Comparison of ENCODE assay signal across 9 cellular contexts in the genomic region with DNA sequence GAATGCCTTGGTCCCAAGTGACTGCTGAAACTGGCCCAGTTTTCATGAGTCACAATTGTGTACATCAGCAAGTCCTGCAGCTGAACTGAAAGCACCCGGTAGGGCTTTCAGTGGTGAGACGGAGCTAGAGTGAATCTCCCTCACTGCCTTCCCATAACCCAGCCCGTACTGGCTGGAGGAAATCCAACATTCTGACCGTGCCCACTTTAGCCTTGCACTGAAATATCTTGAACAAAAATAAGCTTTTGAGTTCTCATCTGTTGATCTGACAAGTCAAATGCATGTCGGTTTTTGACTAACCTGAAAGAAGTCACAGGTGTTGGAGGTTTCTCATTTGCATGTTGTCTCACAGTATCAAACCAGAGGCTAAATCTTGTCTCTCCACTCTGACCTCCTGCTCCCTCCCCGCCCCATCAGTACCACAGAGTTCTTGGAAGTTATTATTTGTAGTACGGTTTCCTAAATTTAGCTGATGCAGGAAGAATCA. TPM values are rescaled to one million over a fixed set of nuclear protein-coding genes. Genes with fewer than 3 reads are reported as not detected.
DNase-seq lines count a peak whose midpoint lies in the region; ATAC-seq and TF ChIP-seq lines count a peak whose summit lies in the region.
"Had no signal": no experiment of that assay in that cellular context is flagged by ENCODE, and none has a peak within 500 bp of the region (broad histone marks: within the 10 kb centered on the region; RNA-seq: fewer than 3 reads in every experiment).

No MANE protein-coding gene starts in this region.

- peak; percentile 85 for DNase-seq in GM13976 (ENCODE audit: low spot score)
- peak; percentile 72 for DNase-seq in HS-5 (ENCODE audit: low read depth)
- peak; percentile 89 for DNase-seq in fibroblast of gingiva (ENCODE audit: low read depth)
- DNase-seq in stimulated activated CD8-positive, alpha-beta memory T cell treated with anti-CD3 and anti-CD28 coated beads, Interleukin-4, amount 100 ng/mL, for 48 hours, result peak; percentile 47
- DNase-seq in CD4-positive, alpha-beta T cell, result no peak
- DNase-seq in mesothelial cell of epicardium (ENCODE audit: low spot score in 2 of 2, unreplicated experiment in 2 of 2), result no peak
- DNase-seq in NCI-H2029 treated with DMSO at 0.1 percent for 48 hours (lab: John Stamatoyannopoulos, UW), result no peak

- H3K4me1 Mint-ChIP-seq in CD4-positive, alpha-beta T cell (ENCODE audit: low read depth), result no peaks in the 10 kb centered on the region
- no peaks in the 10 kb centered on the region for H3K4me1 Mint-ChIP-seq in mesothelial cell of epicardium

- no peaks in the 10 kb centered on the region for H3K36me3 Mint-ChIP-seq in CD4-positive, alpha-beta T cell (ENCODE audit: low read depth)
- H3K36me3 Mint-ChIP-seq in mesothelial cell of epicardium, result no peaks in the 10 kb centered on the region

- H3K9me3 Mint-ChIP-seq in CD4-positive, alpha-beta T cell, result no peaks in the 10 kb centered on the region
- H3K9me3 Mint-ChIP-seq in mesothelial cell of epicardium, result peaks cover 7% of the 10 kb centered on the region

- no peak overlapping the region for H3K4me3 Mint-ChIP-seq in CD4-positive, alpha-beta T cell
- H3K4me3 Mint-ChIP-seq in mesothelial cell of epicardium, result no peak overlapping the region

- TF ChIP-seq CTCF in GM13976 (IDR thresholded peaks at IDR 0.05; ENCODE audit: borderline replicate concordance, control extremely low read depth, extremely low read depth, insufficient read depth, missing control alignments), result no peak
- no peak for TF ChIP-seq CTCF in CD4-positive, alpha-beta T cell (IDR thresholded peaks at IDR 0.05)
- TF ChIP-seq CTCF in mesothelial cell of epicardium (IDR thresholded peaks at IDR 0.05; ENCODE audit: unreplicated experiment), result no peak

- in situ Hi-C loops in GM13976 (cut with MboI; ENCODE audit: low sequenced_read_pairs, unreplicated experiment), result no loop called here

- no peak overlapping the region for H3K27ac ChIP-seq in CD4-positive, alpha-beta T cell (ENCODE audit: low read depth, low read length)

- no peaks in the 10 kb centered on the region for H3K27me3 ChIP-seq in CD4-positive, alpha-beta T cell (ENCODE audit: control insufficient read depth, insufficient read depth, low read length)

- CTCF ChIA-PET in CD4-positive, alpha-beta T cell (lab: Charles Lee), result no interaction called here

- H3K27me3 Mint-ChIP-seq in CD4-positive, alpha-beta T cell, result no peaks in the 10 kb centered on the region
- no peaks in the 10 kb centered on the region for H3K27me3 Mint-ChIP-seq in mesothelial cell of epicardium (ENCODE audit: low read depth)
- H3K27me3 Mint-ChIP-seq: naive thymus-derived CD8-positive, alpha-beta T cell had no signal

- intact Hi-C loops in CD4-positive, alpha-beta T cell (cut with DNase I, micrococcal nuclease), result no loop called here

- ATAC-seq in GM21528 (IDR thresholded peaks at IDR 0.05; ENCODE audit: low FRiP score, unreplicated experiment), result peak; percentile 75
- no peak for ATAC-seq in CD4-positive, alpha-beta T cell (ENCODE audit: poor library complexity)
- ATAC-seq: naive thymus-derived CD8-positive, alpha-beta T cell had no signal

- no peak overlapping the region for H3K27ac Mint-ChIP-seq in CD4-positive, alpha-beta T cell
- no peak overlapping the region for H3K27ac Mint-ChIP-seq in mesothelial cell of epicardium

- POLR2A ChIA-PET in CD4-positive, alpha-beta T cell (lab: Charles Lee), result no interaction called here

- H3K9me3 ChIP-seq in CD4-positive, alpha-beta T cell (ENCODE audit: control insufficient read depth, low read length), result no peaks in the 10 kb centered on the region

RNA-seq across cellular contexts. Expression of gene DUSP22, which starts 35.9 kb away (rescaled TPM):
- 10 to 100 TPM; 25.4 to 26.3 TPM for total RNA-seq in CD4-positive, alpha-beta T cell
- 29.9 to 32.0 TPM (median 30.9 TPM) in 3 replicates for total RNA-seq in mesothelial cell of epicardium

Comparison
In these comparisons a context has a peak if more than half of its experiments do, and no peak if none do; other contexts are left out.
1. DNase-seq: peak in GM13976 (single experiment), HS-5 (single experiment), fibroblast of gingiva (single experiment) and stimulated activated CD8-positive, alpha-beta memory T cell treated with anti-CD3 and anti-CD28 coated beads, Interleukin-4, amount 100 ng/mL, for 48 hours (single experiment); none in CD4-positive, alpha-beta T cell (0 of 10), mesothelial cell of epicardium (0 of 2) and NCI-H2029 treated with DMSO at 0.1 percent for 48 hours (single experiment).